In the genomic region with DNA sequence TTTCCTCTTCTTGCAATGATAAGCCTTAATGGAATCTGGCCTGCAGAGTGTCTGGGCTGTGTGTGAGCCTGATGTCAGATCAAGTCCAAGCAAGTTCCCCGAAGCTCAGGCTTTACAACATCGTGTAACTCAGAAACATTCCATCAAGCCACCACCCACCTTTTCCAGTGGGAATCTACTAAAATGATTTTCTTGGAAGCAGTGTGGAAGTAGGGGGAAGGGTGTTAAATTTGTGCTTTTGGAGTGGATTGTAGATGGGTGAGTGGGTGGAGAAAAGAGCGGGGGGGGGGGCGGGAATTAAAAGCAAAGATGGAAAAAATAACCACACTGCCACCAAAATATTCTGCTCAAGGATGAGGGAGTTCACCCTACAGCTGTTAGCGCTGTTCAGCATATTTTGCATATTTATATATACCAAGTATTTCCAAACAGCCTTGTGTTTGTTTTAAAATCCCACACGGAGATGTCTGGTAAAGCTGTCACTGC, we compare ENCODE assay signal across 17 cellular contexts.
A peak's percentile ranks its signal among the peaks of the same experiment; 100 is the strongest.
DNase-seq lines count a peak whose midpoint lies in the region; ATAC-seq lines count a peak whose summit lies in the region.
"Had no signal": no experiment of that assay in that cellular context is flagged by ENCODE, and none has a peak within 500 bp of the region (broad histone marks: within the 10 kb centered on the region; RNA-seq: fewer than 3 reads in every experiment).

No MANE protein-coding gene starts in this region.

- ATAC-seq in GM19023 (IDR thresholded peaks at IDR 0.05; ENCODE audit: unreplicated experiment) (no peak), HG02588 (IDR thresholded peaks at IDR 0.05; ENCODE audit: unreplicated experiment) (no peak)
- ATAC-seq: GM12878; stimulated activated naive CD8-positive, alpha-beta T cell treated with anti-CD3 and anti-CD28 coated beads, Interleukin-15, Interleukin-2, amounts not matched to agents 100 U/mL and 50 U/mL, for 24 hours had no signal

- DNase-seq in HPDE6-E6E7 (ENCODE audit: extremely low spot score) (peak; percentile 58), epidermal melanocyte (ENCODE audit: insufficient read length, low spot score) (peak; percentile 16), left kidney (ENCODE audit: low read depth, low spot score) (peak; percentile 12), stromal cell of bone marrow (ENCODE audit: low read depth) (peak; percentile 91), COLO668 (lab: John Stamatoyannopoulos, UW; ENCODE audit: unreplicated experiment) (no peak), NK-92 (lab: John Stamatoyannopoulos, UW; ENCODE audit: unreplicated experiment) (no peak)
- DNase-seq: activated CD8-positive, alpha-beta memory T cell treated with anti-CD3 and anti-CD28 coated beads, Interleukin-2, amount 50 U/mL, for 48 hours; Calu3; glutamatergic neuron; naive B cell; NCI-H1436 treated with DMSO at 0.1 percent for 48 hours; stimulated activated CD4-positive, alpha-beta T cell treated with anti-CD3 and anti-CD28 coated beads, Interleukin-1b, Interleukin-23, amount 100 ng/mL, for 48 hours; stimulated activated naive CD8-positive, alpha-beta T cell treated with anti-CD3 and anti-CD28 coated beads, Interleukin-15, Interleukin-2, amounts not matched to agents 100 U/mL and 50 U/mL, for 24 hours; T1000 had no signal

Comparison
In these comparisons a context has a peak if more than half of its experiments do, and no peak if none do; other contexts are left out.
1. DNase-seq: peak in HPDE6-E6E7 (single experiment), epidermal melanocyte (single experiment), left kidney (single experiment) and stromal cell of bone marrow (single experiment); none in COLO668 (single experiment) and NK-92 (single experiment).